ENCODE assay signal across 19 cellular contexts in the genomic region with DNA sequence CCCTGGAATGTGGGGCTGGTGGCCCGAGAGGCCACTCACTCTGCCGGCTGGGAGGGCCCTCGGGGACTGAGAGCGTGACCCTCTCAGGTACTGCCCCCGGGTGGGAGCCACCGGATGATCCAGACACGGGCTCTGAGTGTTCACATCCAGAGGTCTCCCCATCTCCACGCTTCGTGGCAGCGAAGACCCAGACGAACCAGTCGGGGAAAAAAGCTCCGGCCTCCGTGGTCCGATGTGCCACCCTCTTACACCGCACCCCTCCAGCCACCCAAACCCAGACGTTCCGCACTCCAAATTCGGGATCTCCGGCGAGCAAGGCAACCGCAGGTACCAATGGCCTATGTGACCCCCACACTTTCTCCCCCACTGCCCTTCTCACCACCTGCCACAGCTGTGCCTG. TPM values are rescaled to one million over a fixed set of nuclear protein-coding genes. Genes with fewer than 3 reads are reported as not detected.
A peak's percentile ranks its signal among the peaks of the same experiment; 100 is the strongest.
DNase-seq lines count a peak whose midpoint lies in the region; ATAC-seq and TF ChIP-seq lines count a peak whose summit lies in the region.
"Had no signal": no experiment of that assay in that cellular context is flagged by ENCODE, and none has a peak within 500 bp of the region (broad histone marks: within the 10 kb centered on the region; RNA-seq: fewer than 3 reads in every experiment).

No MANE protein-coding gene starts in this region.

- H3K36me3 Mint-ChIP-seq in MCF 10A (ENCODE audit: insufficient read depth, unreplicated experiment) (peaks cover 8% of the 10 kb centered on the region), endodermal cell (ENCODE audit: low read depth) (peaks cover 70% of the 10 kb centered on the region), neural progenitor cell (peaks cover 34% of the 10 kb centered on the region)
- H3K36me3 Mint-ChIP-seq: CD4-positive, CD25-positive, alpha-beta regulatory T cell had no signal

- H3K4me3 ChIP-seq in breast epithelium (no peak overlapping the region), endodermal cell (ENCODE audit: low read length) (no peak overlapping the region), neural progenitor cell (no peak overlapping the region), H7 (ENCODE audit: insufficient read depth, low read depth, low read length) (no peak overlapping the region)
- H3K4me3 ChIP-seq: A549, GM23338 had no signal

- CTCF ChIA-PET in MCF 10A (lab: Yijun Ruan, JAX) = no interaction called here

- peaks cover 5% of the 10 kb centered on the region for H3F3A ChIP-seq in neural progenitor cell (ENCODE audit: low read depth)

- H3K9ac ChIP-seq in endodermal cell (ENCODE audit: extremely low read depth, low read length, poor library complexity, severe bottlenecking) (no peak overlapping the region), neural progenitor cell (no peak overlapping the region)

- H3K9me3 ChIP-seq in breast epithelium = peaks cover 0 to 5% of the 10 kb centered on the region in 2 donors
- peaks cover 8% of the 10 kb centered on the region for H3K9me3 ChIP-seq in endodermal cell (ENCODE audit: control insufficient read depth, low read length)
- peaks cover 4% of the 10 kb centered on the region for H3K9me3 ChIP-seq in neural progenitor cell (ENCODE audit: low read depth)

- TF ChIP-seq POLR2A in breast epithelium (IDR thresholded peaks at IDR 0.05) = no peak

- H3K79me2 ChIP-seq in neural progenitor cell (ENCODE audit: low read depth) = no peaks in the 10 kb centered on the region

- ATAC-seq in GM18498 (IDR thresholded peaks at IDR 0.05; ENCODE audit: unreplicated experiment) = no peak
- no peak for ATAC-seq in HG02970 (IDR thresholded peaks at IDR 0.05; ENCODE audit: low FRiP score, unreplicated experiment)
- ATAC-seq: A549, GM23338, PC-3 had no signal

- H3K27me3 ChIP-seq in breast epithelium = no peaks in the 10 kb centered on the region
- H3K27me3 ChIP-seq in endodermal cell (ENCODE audit: control insufficient read depth, insufficient read depth, low read length, poor library complexity, severe bottlenecking) = no peaks in the 10 kb centered on the region
- no peaks in the 10 kb centered on the region for H3K27me3 ChIP-seq in neural progenitor cell
- no peaks in the 10 kb centered on the region for H3K27me3 ChIP-seq in H7 (ENCODE audit: control insufficient read depth, insufficient read depth, low read length)

- H3K27me3 Mint-ChIP-seq in MCF 10A (ENCODE audit: insufficient read depth, unreplicated experiment) = no peaks in the 10 kb centered on the region
- no peaks in the 10 kb centered on the region for H3K27me3 Mint-ChIP-seq in endodermal cell (ENCODE audit: insufficient read depth)
- H3K27me3 Mint-ChIP-seq in neural progenitor cell (ENCODE audit: insufficient read depth, low read depth) = no peaks in the 10 kb centered on the region

- intact Hi-C loops in breast epithelium (cut with DNase I; ENCODE audit: low total_unique reads) (no loop called here), MCF 10A (cut with micrococcal nuclease) (no loop called here)

- H3K4me2 ChIP-seq in neural progenitor cell = no peak overlapping the region
- H3K4me2 ChIP-seq: A549, GM23338 had no signal

- H3K4me1 ChIP-seq in breast epithelium = no peaks in the 10 kb centered on the region
- no peaks in the 10 kb centered on the region for H3K4me1 ChIP-seq in endodermal cell (ENCODE audit: control insufficient read depth, insufficient read depth, low read length)
- H3K4me1 ChIP-seq in neural progenitor cell = peaks cover 12% of the 10 kb centered on the region
- H3K4me1 ChIP-seq: A549 had no signal

- H3K4me1 Mint-ChIP-seq in MCF 10A (ENCODE audit: insufficient read depth, unreplicated experiment) (no peaks in the 10 kb centered on the region), endodermal cell (no peaks in the 10 kb centered on the region), neural progenitor cell (peaks cover 5% of the 10 kb centered on the region)
- H3K4me1 Mint-ChIP-seq: CD4-positive, CD25-positive, alpha-beta regulatory T cell had no signal

- H3K9me3 Mint-ChIP-seq in MCF 10A (ENCODE audit: unreplicated experiment) (peaks cover 9% of the 10 kb centered on the region), endodermal cell (peaks cover 8% of the 10 kb centered on the region), neural progenitor cell (peaks cover 13% of the 10 kb centered on the region)

- peaks cover 15% of the 10 kb centered on the region for H4K20me1 ChIP-seq in neural progenitor cell (ENCODE audit: low read depth)

- DNase-seq in breast epithelium (ENCODE audit: low spot score in 2 of 2) = peak; percentile 4 to 49
- no peak for DNase-seq in MCF 10A (ENCODE audit: unreplicated experiment)
- DNase-seq in endodermal cell = peak; percentile 35
- no peak for DNase-seq in neural progenitor cell (ENCODE audit: low spot score)
- DNase-seq in NCI-H510A (lab: John Stamatoyannopoulos, UW) = no peak
- no peak for DNase-seq in H7
- DNase-seq: Calu3; CD4-positive, CD25-positive, alpha-beta regulatory T cell; DMS79 treated with DMSO at 0.1 percent for 48 hours; KG1; NCI-H1092; NCI-H2107; NCI-H345; NCI-H69; PC-3 had no signal

- 96% methylated on average over 10 to 22 of the region's 22 CpGs for WGBS in endodermal cell (ENCODE audit: insufficient coverage in 1 of 2, insufficient read length in 1 of 2), 2 experiments

- no peak overlapping the region for H2AFZ ChIP-seq in neural progenitor cell (replicated peaks)
- H2AFZ ChIP-seq: GM23338 had no signal

- H3K4me3 Mint-ChIP-seq in MCF 10A (ENCODE audit: unreplicated experiment) (no peak overlapping the region), endodermal cell (no peak overlapping the region), neural progenitor cell (no peak overlapping the region)
- H3K4me3 Mint-ChIP-seq: CD4-positive, CD25-positive, alpha-beta regulatory T cell; GM23338 had no signal

- H3K27ac ChIP-seq in breast epithelium = no peak overlapping the region
- no peak overlapping the region for H3K27ac ChIP-seq in endodermal cell (ENCODE audit: low read depth, low read length)
- H3K27ac ChIP-seq in neural progenitor cell = no peak overlapping the region
- H3K27ac ChIP-seq: A549 had no signal

- no peaks in the 10 kb centered on the region for H3K36me3 ChIP-seq in breast epithelium
- H3K36me3 ChIP-seq in endodermal cell (ENCODE audit: control insufficient read depth, insufficient read depth, low read length) = peaks cover 41% of the 10 kb centered on the region
- peaks cover 4% of the 10 kb centered on the region for H3K36me3 ChIP-seq in neural progenitor cell
- H3K36me3 ChIP-seq in H7 (replicated peaks; ENCODE audit: control insufficient read depth, insufficient read depth, low read length) = peaks cover 2% of the 10 kb centered on the region

- BruUV-seq in MCF 10A (replicated peaks; lab: Mats Ljungman, UMichigan) = no TSS peak

- POLR2A ChIA-PET in MCF 10A (lab: Yijun Ruan, JAX) = no interaction called here

- TF ChIP-seq CTCF in breast epithelium (IDR thresholded peaks at IDR 0.05) (no peak), MCF 10A (IDR thresholded peaks at IDR 0.05; ENCODE audit: unreplicated experiment) (no peak), endodermal cell (conservative IDR thresholded peaks at IDR 0.05) (no peak), neural progenitor cell (IDR thresholded peaks at IDR 0.05) (no peak)

- no peak overlapping the region for H3K27ac Mint-ChIP-seq in MCF 10A (ENCODE audit: low read depth, unreplicated experiment)
- H3K27ac Mint-ChIP-seq in endodermal cell = peak overlapping the region; percentile 48
- H3K27ac Mint-ChIP-seq in neural progenitor cell = peak overlapping the region; percentile 76

RNA-seq across cellular contexts. Expression of gene AMBP, which starts 49.5 kb away (rescaled TPM):
- under 1 TPM in 1 of 3 donors, not detected in 2; 0.66 TPM for total RNA-seq in breast epithelium
- not detected in 2 replicates for total RNA-seq in MCF 10A (2022)
- 1 to 10 TPM in 1 of 2 donors, under 1 TPM in 1; 0.68 to 2.9 TPM for total RNA-seq in endodermal cell
- polyA plus RNA-seq in endodermal cell (2013, experiment 1 of 2) = 0.32 TPM
- polyA plus RNA-seq in endodermal cell (2013, experiment 2 of 2) = 0.58 TPM
- 0.56 TPM in 1 of 2 replicates, not detected in the other for total RNA-seq in neural progenitor cell (ENCODE audit: low replicate concordance)
- total RNA-seq in H7 (2014; rRNA removed; shearing (Covaris generic)) = 1.6 and 1.7 TPM in 2 replicates
- total RNA-seq: CD4-positive, CD25-positive, alpha-beta regulatory T cell had no signal
- polyA plus RNA-seq: CD4-positive, CD25-positive, alpha-beta regulatory T cell had no signal

Comparison
In these comparisons a context has a peak if more than half of its experiments do, and no peak if none do; other contexts are left out.
1. DNase-seq: peak in breast epithelium (2 of 2) and endodermal cell (single experiment); none in MCF 10A (single experiment), neural progenitor cell (single experiment), NCI-H510A (single experiment) and H7 (single experiment).